24 cellular contexts compared by ENCODE assay signal in the genomic region with DNA sequence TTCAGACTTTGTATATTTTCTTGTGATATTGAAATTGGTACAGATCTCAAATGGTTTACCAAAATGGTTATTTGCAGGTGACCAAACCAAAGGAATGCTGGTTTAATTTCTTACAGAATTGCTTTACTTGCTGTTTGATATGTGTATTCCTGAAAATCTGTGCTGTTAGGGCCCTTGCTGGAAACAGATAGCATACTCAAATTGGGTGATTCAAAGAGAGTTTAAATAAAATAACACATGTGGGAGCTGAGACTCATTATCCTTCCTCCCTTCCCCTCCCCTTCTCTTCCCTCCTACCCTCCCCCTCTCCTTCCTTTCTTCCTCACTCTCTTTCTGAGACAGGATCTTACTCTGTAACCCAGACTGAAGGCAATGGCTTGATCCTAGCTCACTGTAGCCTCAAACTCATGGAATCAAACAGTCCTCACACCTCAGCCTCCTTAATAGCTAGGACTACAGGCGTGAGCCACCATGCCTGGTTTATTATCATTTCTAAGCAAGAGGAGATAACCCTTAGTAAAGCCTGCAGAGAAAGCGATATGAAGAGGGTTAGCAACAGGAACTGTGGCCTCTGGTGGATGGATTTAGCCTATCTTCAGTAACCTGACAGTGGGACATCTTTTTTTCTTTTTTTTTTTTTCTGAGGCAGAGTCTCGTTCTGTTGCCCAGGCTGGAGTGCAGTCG.
"Had no signal": no experiment of that assay in that cellular context is flagged by ENCODE, and none has a peak within 500 bp of the region (broad histone marks: within the 10 kb centered on the region; RNA-seq: fewer than 3 reads in every experiment).

No MANE protein-coding gene starts in this region.

- H3K27ac Mint-ChIP-seq: activated B cell treated with CpG ODN at 0.5 μM for 24 hours; activated naive CD4-positive, alpha-beta T cell treated with anti-CD3 and anti-CD28 coated beads, Interleukin-2, amount 50 U/mL, for 72 hours; activated T-cell treated with anti-CD3 and anti-CD28 coated beads, Interleukin-2, amount 50 U/mL, for 72 hours; natural killer cell; stimulated activated naive B cell treated with anti-CD40 and anti-IgM and Interleukin-4, amounts not matched to agents 10 μg/mL and 1 μg/mL and 100 μg/mL, for 72 hours had no signal

- H3K4me1 Mint-ChIP-seq: activated B cell treated with CpG ODN at 0.5 μM for 24 hours had no signal

- H3K36me3 ChIP-seq: breast epithelium, esophagus muscularis mucosa, heart left ventricle, lower lobe of right lung, right atrium auricular region, stomach, thyroid gland, upper lobe of right lung had no signal

- H3K9me3 Mint-ChIP-seq: activated naive CD4-positive, alpha-beta T cell treated with anti-CD3 and anti-CD28 coated beads, Interleukin-2, amount 50 U/mL, for 72 hours; natural killer cell; stimulated activated naive B cell treated with anti-CD40 and anti-IgM and Interleukin-4, amounts not matched to agents 10 μg/mL and 1 μg/mL and 100 μg/mL, for 72 hours had no signal

- H3K36me3 Mint-ChIP-seq: activated naive CD4-positive, alpha-beta T cell treated with anti-CD3 and anti-CD28 coated beads, Interleukin-2, amount 50 U/mL, for 72 hours; natural killer cell; stimulated activated naive B cell treated with anti-CD40 and anti-IgM and Interleukin-4, amounts not matched to agents 10 μg/mL and 1 μg/mL and 100 μg/mL, for 72 hours had no signal

- H3K27me3 ChIP-seq: breast epithelium, esophagus muscularis mucosa, foreskin keratinocyte, heart left ventricle, right atrium auricular region, stomach, thyroid gland, upper lobe of right lung had no signal

- DNase-seq: activated B cell treated with CpG ODN at 0.5 μM for 24 hours; activated naive CD4-positive, alpha-beta T cell; activated T-cell treated with anti-CD3 and anti-CD28 coated beads for 4 hours; activated T-cell treated with anti-CD3 and anti-CD28 coated beads, Interleukin-2, amount 50 U/mL, for 72 hours; central memory CD4-positive, alpha-beta T cell; foreskin keratinocyte; heart left ventricle; hypothalamus; kidney glomerular epithelial cell; lower lobe of right lung; mesenchymal stem cell; natural killer cell; stimulated activated CD4-positive, alpha-beta T cell treated with anti-CD3 and anti-CD28 coated beads, Interleukin-15, amount 100 ng/mL, for 24 hours; stimulated activated CD4-positive, alpha-beta T cell treated with anti-CD3 and anti-CD28 coated beads, Interleukin-2, amount 100 ng/mL, for 24 hours; stimulated activated naive B cell treated with anti-CD40 and anti-IgM and Interleukin-4, amounts not matched to agents 10 μg/mL and 1 μg/mL and 100 μg/mL, for 72 hours; stomach; T-helper 2 cell; thyroid gland; upper lobe of right lung had no signal

- H3K9me3 ChIP-seq: breast epithelium, esophagus muscularis mucosa, lower lobe of right lung, right atrium auricular region, stomach, thyroid gland, upper lobe of right lung had no signal

- H3K4me3 Mint-ChIP-seq: activated B cell treated with CpG ODN at 0.5 μM for 24 hours; activated T-cell treated with anti-CD3 and anti-CD28 coated beads, Interleukin-2, amount 50 U/mL, for 72 hours; natural killer cell; stimulated activated naive B cell treated with anti-CD40 and anti-IgM and Interleukin-4, amounts not matched to agents 10 μg/mL and 1 μg/mL and 100 μg/mL, for 72 hours had no signal

- H3K4me1 ChIP-seq: breast epithelium, heart left ventricle, lower lobe of right lung, right atrium auricular region, stomach, thyroid gland, upper lobe of right lung had no signal

- H3K27me3 Mint-ChIP-seq: activated B cell treated with CpG ODN at 0.5 μM for 24 hours; stimulated activated naive B cell treated with anti-CD40 and anti-IgM and Interleukin-4, amounts not matched to agents 10 μg/mL and 1 μg/mL and 100 μg/mL, for 72 hours had no signal

- ATAC-seq: activated naive CD4-positive, alpha-beta T cell treated with anti-CD3 and anti-CD28 coated beads, Interleukin-2, amount 50 U/mL, for 72 hours; activated T-cell treated with anti-CD3 and anti-CD28 coated beads, Interleukin-2, amount 50 U/mL, for 72 hours; foreskin keratinocyte; heart left ventricle; left lobe of liver; lower lobe of right lung; natural killer cell; stimulated activated naive B cell treated with anti-CD40 and anti-IgM and Interleukin-4, amounts not matched to agents 10 μg/mL and 1 μg/mL and 100 μg/mL, for 72 hours; upper lobe of right lung had no signal

- H3K27ac ChIP-seq: breast epithelium, esophagus muscularis mucosa, foreskin keratinocyte, heart left ventricle, lower lobe of right lung, right atrium auricular region, stomach, thyroid gland, upper lobe of right lung had no signal

- H3K4me3 ChIP-seq: breast epithelium, esophagus muscularis mucosa, heart left ventricle, lower lobe of right lung, right atrium auricular region, stomach, thyroid gland, upper lobe of right lung had no signal
